ENCODE assay signal across 19 cellular contexts in the genomic region with DNA sequence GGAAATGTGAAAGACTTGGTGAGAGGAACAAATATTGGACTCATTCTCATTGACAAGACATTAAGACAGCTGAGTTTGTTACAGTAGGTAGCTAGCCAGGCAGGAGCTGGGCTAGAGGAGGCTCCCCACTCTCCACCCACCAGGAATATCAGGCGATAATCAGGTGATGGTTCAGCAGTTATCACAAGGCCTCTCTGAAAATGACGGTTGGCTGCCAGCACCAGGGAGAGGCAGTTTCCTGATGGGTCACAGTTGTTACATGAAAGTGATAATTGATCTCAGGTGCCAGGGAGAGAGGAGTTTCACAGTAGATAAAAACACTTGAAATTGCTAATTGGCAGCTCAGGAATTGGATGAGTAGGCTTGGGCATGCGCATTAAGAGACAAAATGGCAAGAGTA.
A peak's percentile ranks its signal among the peaks of the same experiment; 100 is the strongest.
DNase-seq lines count a peak whose midpoint lies in the region; ATAC-seq and TF ChIP-seq lines count a peak whose summit lies in the region.
"Had no signal": no experiment of that assay in that cellular context is flagged by ENCODE, and none has a peak within 500 bp of the region (broad histone marks: within the 10 kb centered on the region; RNA-seq: fewer than 3 reads in every experiment).

No MANE protein-coding gene starts in this region.

- TF ChIP-seq POLR2A in erythroblast (IDR thresholded peaks at IDR 0.05; ENCODE audit: low read length) = no peak

- no peak for DNase-seq in Calu3
- peak; percentile 38 for DNase-seq in NCI-H2029 (lab: John Stamatoyannopoulos, UW)
- no peak for DNase-seq in T-helper 17 cell
- DNase-seq in left colon = no peak
- no peak for DNase-seq in T-cell
- no peak for DNase-seq in ecto neural progenitor cell (ENCODE audit: low spot score)
- DNase-seq in erythroblast (lab: John Stamatoyannopoulos, UW) = no peak
- DNase-seq: CD8-positive, alpha-beta memory T cell; DMS79; KG1; NCI-H1105 treated with DMSO at 0.1 percent for 48 hours; NCI-H2081 treated with DMSO at 0.1 percent for 48 hours; NCI-H226; NCI-H526; NK-92 treated with Interleukin-12 subunit alpha and Interleukin-12 subunit beta, amount 100 ng/mL, for 24 hours; SHP77; SK-N-SH; T-helper 1 cell had no signal

- H3K27me3 Mint-ChIP-seq in Calu3 (ENCODE audit: unreplicated experiment) (no peaks in the 10 kb centered on the region), T-helper 17 cell (no peaks in the 10 kb centered on the region), T-cell (no peaks in the 10 kb centered on the region)
- H3K27me3 Mint-ChIP-seq: CD8-positive, alpha-beta memory T cell had no signal

- H3K9me3 Mint-ChIP-seq in Calu3 (ENCODE audit: low read depth, unreplicated experiment) = no peaks in the 10 kb centered on the region
- H3K9me3 Mint-ChIP-seq in T-cell = no peaks in the 10 kb centered on the region

- H3K9me3 ChIP-seq in T-helper 17 cell (ENCODE audit: control insufficient read depth, low read length, poor library complexity, severe bottlenecking) = no peaks in the 10 kb centered on the region
- H3K9me3 ChIP-seq: SK-N-SH had no signal

- H3K4me1 Mint-ChIP-seq in Calu3 (ENCODE audit: low read depth, unreplicated experiment) (peaks cover 31% of the 10 kb centered on the region), T-helper 17 cell (no peaks in the 10 kb centered on the region), T-cell (no peaks in the 10 kb centered on the region)
- H3K4me1 Mint-ChIP-seq: CD8-positive, alpha-beta memory T cell had no signal

- POLR2A ChIA-PET in T-cell (lab: Charles Lee) = no interaction called here

- intact Hi-C loops in Calu3 (cut with micrococcal nuclease; ENCODE audit: unreplicated experiment) (no loop called here), left colon (cut with DNase I, micrococcal nuclease) (no loop called here)

- no TSS peak for BruUV-seq in Calu3 (replicated peaks; lab: Mats Ljungman, UMichigan)

- TF ChIP-seq CTCF in Calu3 (IDR thresholded peaks at IDR 0.05; ENCODE audit: unreplicated experiment) = no peak

- H3K27ac Mint-ChIP-seq in Calu3 (ENCODE audit: unreplicated experiment) = peak overlapping the region; percentile 40
- peak overlapping the region; percentile 21 for H3K27ac Mint-ChIP-seq in T-helper 17 cell
- no peak overlapping the region for H3K27ac Mint-ChIP-seq in T-cell
- H3K27ac Mint-ChIP-seq: CD8-positive, alpha-beta memory T cell had no signal

- H3K36me3 Mint-ChIP-seq in Calu3 (ENCODE audit: insufficient read depth, unreplicated experiment) (no peaks in the 10 kb centered on the region), T-helper 17 cell (ENCODE audit: low read depth) (peaks cover 4% of the 10 kb centered on the region), T-cell (peaks cover 6% of the 10 kb centered on the region)

- no peak overlapping the region for H3K4me3 Mint-ChIP-seq in Calu3 (ENCODE audit: low read depth, unreplicated experiment)
- no peak overlapping the region for H3K4me3 Mint-ChIP-seq in T-helper 17 cell
- H3K4me3 Mint-ChIP-seq in T-cell = no peak overlapping the region
- H3K4me3 Mint-ChIP-seq: CD8-positive, alpha-beta memory T cell had no signal

- CTCF ChIA-PET in Calu3 (lab: Charles Lee) = no interaction called here
- CTCF ChIA-PET in T-cell (lab: Charles Lee) = no interaction called here

- ATAC-seq in T-helper 17 cell (no peak), left colon (peak; percentile 33), T-cell (replicated peaks in 1 of 4) (no peak), HG03439 (IDR thresholded peaks at IDR 0.05; ENCODE audit: unreplicated experiment) (no peak)

Comparison
In these comparisons a context has a peak if more than half of its experiments do, and no peak if none do; other contexts are left out.
1. H3K27ac Mint-ChIP-seq: peak in Calu3 (single experiment) and T-helper 17 cell (single experiment); none in T-cell (0 of 2).